Comparison of ENCODE assay signal across 25 cellular contexts in the genomic region with DNA sequence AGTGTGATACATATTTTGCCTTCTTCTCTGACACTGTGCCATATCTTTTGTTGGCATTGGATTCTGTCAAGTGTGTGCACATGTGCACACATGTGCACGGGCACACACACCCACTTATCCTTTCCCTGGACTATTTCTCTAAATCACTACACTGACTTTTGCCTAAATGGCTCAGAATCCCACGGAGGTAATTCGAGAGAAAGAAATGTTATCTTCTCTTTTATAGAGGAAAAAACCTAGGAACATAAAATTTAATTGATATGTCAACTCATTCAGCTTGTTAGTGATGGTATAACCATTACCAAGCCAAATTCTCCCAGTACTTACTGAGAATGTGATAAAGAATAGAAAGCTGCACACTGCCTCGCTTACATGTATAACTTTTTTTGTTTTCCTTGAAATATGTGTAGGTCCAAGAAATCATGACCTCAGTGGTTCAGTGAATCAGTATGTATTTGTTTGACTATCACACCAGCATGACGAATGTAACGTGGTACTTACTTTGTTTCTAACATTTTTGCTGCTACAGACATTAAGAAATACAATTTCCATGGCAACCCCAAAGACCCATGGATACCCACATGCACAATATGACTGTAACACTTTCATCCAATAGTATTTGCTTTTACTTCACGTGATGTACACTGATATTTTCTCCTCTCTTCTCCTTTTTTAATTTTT.
"Had no signal": no experiment of that assay in that cellular context is flagged by ENCODE, and none has a peak within 500 bp of the region (broad histone marks: within the 10 kb centered on the region; RNA-seq: fewer than 3 reads in every experiment).

No MANE protein-coding gene starts in this region.

- H3K4me1 Mint-ChIP-seq: activated CD4-positive, alpha-beta T cell treated with anti-CD3 and anti-CD28 coated beads for 36 hours; activated CD4-positive, alpha-beta T cell treated with anti-CD3 and anti-CD28 coated beads, Interleukin-2, amount 10 ng/mL, durations not matched to agents 7 days and 5 days; central memory CD8-positive, alpha-beta T cell had no signal

- H3K4me3 Mint-ChIP-seq: activated CD4-positive, alpha-beta T cell treated with anti-CD3 and anti-CD28 coated beads for 36 hours; activated CD4-positive, alpha-beta T cell treated with anti-CD3 and anti-CD28 coated beads, Interleukin-2, amount 10 ng/mL, durations not matched to agents 7 days and 5 days; activated CD8-positive, alpha-beta T cell treated with anti-CD3 and anti-CD28 coated beads, Interleukin-2, amount 10 ng/mL, durations not matched to agents 7 days and 5 days; activated naive CD4-positive, alpha-beta T cell treated with anti-CD3 and anti-CD28 coated beads for 36 hours; activated T-cell treated with anti-CD3 and anti-CD28 coated beads, Interleukin-2, amount 50 U/mL, for 24 hours; activated T-helper 1 cell treated with anti-CD3 and anti-CD28 coated beads, Interleukin-12 subunit alpha, Interleukin-12 subunit beta, Interleukin-2, Interleukin-4 antibody, amounts not matched to agents 30 ng/mL and 10 ng/mL and 1 ng/mL, durations not matched to agents 14 hours and 24 hours and 36 hours; central memory CD8-positive, alpha-beta T cell had no signal

- H3K27me3 ChIP-seq: adrenal gland, brain microvascular endothelial cell, SJCRH30 had no signal

- ATAC-seq: activated CD4-positive, alpha-beta T cell treated with anti-CD3 and anti-CD28 coated beads for 36 hours; activated CD8-positive, alpha-beta T cell treated with anti-CD3 and anti-CD28 coated beads, Interleukin-2, amount 10 ng/mL, durations not matched to agents 7 days and 5 days; activated naive CD4-positive, alpha-beta T cell treated with anti-CD3 and anti-CD28 coated beads, Interleukin-2, amount 50 U/mL, for 72 hours; Panc1 had no signal

- H3K27ac Mint-ChIP-seq: activated CD4-positive, alpha-beta T cell treated with anti-CD3 and anti-CD28 coated beads for 36 hours; activated CD4-positive, alpha-beta T cell treated with anti-CD3 and anti-CD28 coated beads, Interleukin-2, amount 10 ng/mL, durations not matched to agents 7 days and 5 days; activated CD8-positive, alpha-beta T cell treated with anti-CD3 and anti-CD28 coated beads, Interleukin-2, amount 10 ng/mL, durations not matched to agents 7 days and 5 days; activated naive CD4-positive, alpha-beta T cell treated with anti-CD3 and anti-CD28 coated beads for 36 hours; activated naive CD4-positive, alpha-beta T cell treated with anti-CD3 and anti-CD28 coated beads, Interleukin-2, amount 50 U/mL, for 72 hours; activated T-cell treated with anti-CD3 and anti-CD28 coated beads, Interleukin-2, amount 50 U/mL, for 24 hours; activated T-helper 1 cell treated with anti-CD3 and anti-CD28 coated beads, Interleukin-12 subunit alpha, Interleukin-12 subunit beta, Interleukin-2, Interleukin-4 antibody, amounts not matched to agents 30 ng/mL and 10 ng/mL and 1 ng/mL, durations not matched to agents 14 hours and 24 hours and 36 hours had no signal

- H3K4me1 ChIP-seq: adrenal gland, SJCRH30 had no signal

- H3K36me3 ChIP-seq: adrenal gland, brain microvascular endothelial cell had no signal

- H3K9me3 ChIP-seq: adrenal gland had no signal

- DNase-seq: activated CD4-positive, alpha-beta T cell treated with anti-CD3 and anti-CD28 coated beads for 36 hours; activated CD4-positive, alpha-beta T cell treated with anti-CD3 and anti-CD28 coated beads, Interleukin-2, amount 10 ng/mL, durations not matched to agents 7 days and 5 days; activated CD4-positive, alpha-beta T cell treated with anti-CD3 and anti-CD28 coated beads, Interleukin-2, amount 50 U/mL, for 48 hours; activated CD8-positive, alpha-beta T cell treated with anti-CD3 and anti-CD28 coated beads, Interleukin-2, amount 10 ng/mL, durations not matched to agents 7 days and 5 days; activated gamma-delta T cell treated with Interleukin-2 at 50 U/mL for 16 hours; activated naive CD4-positive, alpha-beta T cell treated with anti-CD3 and anti-CD28 coated beads for 36 hours; activated T-cell treated with anti-CD3 and anti-CD28 coated beads, Interleukin-2, amount 50 U/mL, for 24 hours; adrenal gland; brain microvascular endothelial cell; NCI-H1092 treated with DMSO at 0.1 percent for 48 hours; NCI-H1417; NCI-H187 treated with DMSO at 0.1 percent for 48 hours; NCI-H2081; NCI-H226; NCI-H446 treated with DMSO at 0.1 percent for 48 hours; NCI-H524 treated with DMSO at 0.1 percent for 48 hours; NCI-H774; SHP77; SJCRH30; T1000 had no signal

- H3K27ac ChIP-seq: adrenal gland, brain microvascular endothelial cell, SJCRH30, SK-N-MC had no signal

- H3K4me3 ChIP-seq: adrenal gland, SJCRH30, SK-N-MC had no signal
